ENCODE assay signal across 16 cellular contexts in the genomic region with DNA sequence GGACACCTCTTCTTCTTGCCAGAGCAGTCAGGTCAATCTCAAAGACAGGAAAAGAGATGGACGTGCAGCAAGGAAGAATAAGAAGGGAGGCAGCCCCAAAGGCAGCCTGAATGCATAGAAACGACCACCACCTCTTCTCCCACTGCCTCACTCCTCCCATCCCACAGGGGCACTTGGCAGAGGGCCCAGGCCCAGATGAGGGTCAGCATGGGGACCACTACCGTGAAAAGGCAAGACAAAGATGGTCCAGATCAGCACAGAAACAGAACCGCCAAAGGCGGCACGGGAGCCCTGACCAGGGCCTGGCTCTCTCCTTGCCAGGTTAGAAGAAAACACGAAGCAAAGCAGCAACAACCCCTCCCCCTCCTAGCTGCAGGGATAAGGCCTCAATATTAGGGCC. TPM values are rescaled to one million over a fixed set of nuclear protein-coding genes. Genes with fewer than 3 reads are reported as not detected.
A peak's percentile ranks its signal among the peaks of the same experiment; 100 is the strongest.
DNase-seq lines count a peak whose midpoint lies in the region; ATAC-seq and TF ChIP-seq lines count a peak whose summit lies in the region.
"Had no signal": no experiment of that assay in that cellular context is flagged by ENCODE, and none has a peak within 500 bp of the region (broad histone marks: within the 10 kb centered on the region; RNA-seq: fewer than 3 reads in every experiment).

No MANE protein-coding gene starts in this region.

- H3K27me3 ChIP-seq in CD8-positive, alpha-beta memory T cell (ENCODE audit: insufficient read depth, low read length, poor library complexity, severe bottlenecking), result no peaks in the 10 kb centered on the region
- H3K27me3 ChIP-seq in naive thymus-derived CD4-positive, alpha-beta T cell (ENCODE audit: control insufficient read depth in 2 of 2, insufficient read depth in 2 of 2, low read length in 2 of 2), result no peaks in the 10 kb centered on the region
- H3K27me3 ChIP-seq in osteoblast (ENCODE audit: insufficient read depth, low read length), result no peaks in the 10 kb centered on the region
- no peaks in the 10 kb centered on the region for H3K27me3 ChIP-seq in foreskin keratinocyte

- H3K36me3 ChIP-seq in CD8-positive, alpha-beta memory T cell (ENCODE audit: insufficient read depth, low read length), result peaks cover 7% of the 10 kb centered on the region
- H3K36me3 ChIP-seq in naive thymus-derived CD4-positive, alpha-beta T cell (ENCODE audit: control insufficient read depth in 2 of 3, insufficient read depth in 3 of 3, low read length in 3 of 3), result peaks cover 0 to 69% (median 4%) of the 10 kb centered on the region in 3 experiments
- H3K36me3 ChIP-seq in osteoblast (ENCODE audit: insufficient read depth, low read length), result peaks cover 21% of the 10 kb centered on the region

- CTCF ChIA-PET in CD8-positive, alpha-beta memory T cell (lab: Charles Lee), result interaction anchor here (0.7 kb wide), 1 partner anchor 46 kb away, joined by 3 read pairs; no protein-coding TSS in a partner anchor
- CTCF ChIA-PET in naive thymus-derived CD4-positive, alpha-beta T cell (lab: Charles Lee), result no interaction called here

- no peaks in the 10 kb centered on the region for H3K27me3 Mint-ChIP-seq in CD8-positive, alpha-beta memory T cell
- H3K27me3 Mint-ChIP-seq in activated T-helper 1 cell treated with anti-CD3 and anti-CD28 coated beads, Interleukin-12 subunit alpha, Interleukin-12 subunit beta, Interleukin-2, Interleukin-4 antibody, amounts not matched to agents 30 ng/mL and 10 ng/mL and 1 ng/mL, durations not matched to agents 14 hours and 24 hours and 36 hours (ENCODE audit: insufficient read depth), result no peaks in the 10 kb centered on the region
- no peaks in the 10 kb centered on the region for H3K27me3 Mint-ChIP-seq in naive thymus-derived CD4-positive, alpha-beta T cell

- H2AFZ ChIP-seq in osteoblast (ENCODE audit: low read length), result no peak overlapping the region

- H3K4me3 ChIP-seq in CD8-positive, alpha-beta memory T cell (ENCODE audit: low read length), result no peak overlapping the region
- H3K4me3 ChIP-seq in naive thymus-derived CD4-positive, alpha-beta T cell (ENCODE audit: low read length), result no peak overlapping the region
- no peak overlapping the region for H3K4me3 ChIP-seq in osteoblast (ENCODE audit: insufficient read depth, low read length)

- H3K9me3 Mint-ChIP-seq in CD8-positive, alpha-beta memory T cell, result peaks cover 0 to 4% (median 0%) of the 10 kb centered on the region in 5 donors
- H3K9me3 Mint-ChIP-seq in activated T-helper 1 cell treated with anti-CD3 and anti-CD28 coated beads, Interleukin-12 subunit alpha, Interleukin-12 subunit beta, Interleukin-2, Interleukin-4 antibody, amounts not matched to agents 30 ng/mL and 10 ng/mL and 1 ng/mL, durations not matched to agents 14 hours and 24 hours and 36 hours, result no peaks in the 10 kb centered on the region
- H3K9me3 Mint-ChIP-seq in naive thymus-derived CD4-positive, alpha-beta T cell, result peaks cover 0 to 2% (median 0%) of the 10 kb centered on the region in 11 donors
- H3K9me3 Mint-ChIP-seq: H9 had no signal

- H3K27ac Mint-ChIP-seq in CD8-positive, alpha-beta memory T cell, result peak overlapping the region in 7 of 8 donors; percentile 25 to 95 (median 59)
- H3K27ac Mint-ChIP-seq in activated T-helper 1 cell treated with anti-CD3 and anti-CD28 coated beads, Interleukin-12 subunit alpha, Interleukin-12 subunit beta, Interleukin-2, Interleukin-4 antibody, amounts not matched to agents 30 ng/mL and 10 ng/mL and 1 ng/mL, durations not matched to agents 14 hours and 24 hours and 36 hours, result no peak overlapping the region
- peak overlapping the region; percentile 64 to 91 (median 86) for H3K27ac Mint-ChIP-seq in naive thymus-derived CD4-positive, alpha-beta T cell

- POLR2A ChIA-PET in CD8-positive, alpha-beta memory T cell (lab: Charles Lee), result interaction anchor here (1.5 kb wide), 1 partner anchor 41 kb away, joined by 3 read pairs; a partner anchor contains a TSS
- POLR2A ChIA-PET in naive thymus-derived CD4-positive, alpha-beta T cell (lab: Charles Lee), result interaction anchor here (0.6 to 1.5 kb wide), 5 partner anchors 14 to 371 kb away, joined by 3 to 7 read pairs (median 3); a partner anchor contains a TSS

- no peak overlapping the region for H3K27ac ChIP-seq in CD8-positive, alpha-beta memory T cell (ENCODE audit: low read depth, low read length)
- no peak overlapping the region for H3K27ac ChIP-seq in naive thymus-derived CD4-positive, alpha-beta T cell (ENCODE audit: low read depth, low read length)
- H3K27ac ChIP-seq in osteoblast (ENCODE audit: low read depth, low read length) (no peak overlapping the region), foreskin keratinocyte (no peak overlapping the region)

- H3K4me2 ChIP-seq in osteoblast (ENCODE audit: insufficient read depth, low read length), result no peak overlapping the region

- H3K9me3 ChIP-seq in CD8-positive, alpha-beta memory T cell (ENCODE audit: low read length), result no peaks in the 10 kb centered on the region
- no peaks in the 10 kb centered on the region for H3K9me3 ChIP-seq in naive thymus-derived CD4-positive, alpha-beta T cell (ENCODE audit: control insufficient read depth in 2 of 3, low read length in 3 of 3)
- H3K9me3 ChIP-seq in osteoblast (ENCODE audit: low read depth, low read length), result no peaks in the 10 kb centered on the region

- ATAC-seq in naive thymus-derived CD4-positive, alpha-beta T cell, result no peak
- no peak for ATAC-seq in HG03432 (IDR thresholded peaks at IDR 0.05; ENCODE audit: unreplicated experiment)
- ATAC-seq in foreskin keratinocyte, result no peak
- no peak for ATAC-seq in HG02763 (IDR thresholded peaks at IDR 0.05; ENCODE audit: unreplicated experiment)

- no peak for DNase-seq in CD8-positive, alpha-beta memory T cell
- no peak for DNase-seq in activated T-helper 1 cell treated with anti-CD3 and anti-CD28 coated beads, Interleukin-12 subunit alpha, Interleukin-12 subunit beta, Interleukin-2, Interleukin-4 antibody, amounts not matched to agents 30 ng/mL and 10 ng/mL and 1 ng/mL, durations not matched to agents 14 hours and 24 hours and 36 hours (ENCODE audit: low spot score)
- no peak for DNase-seq in naive thymus-derived CD4-positive, alpha-beta T cell
- DNase-seq in osteoblast (ENCODE audit: insufficient read length, low spot score, missing footprints) (peak; percentile 55), foreskin keratinocyte (no peak)
- DNase-seq: DMS79, KBM-7, MV-4-11, NCI-H1417, NCI-H1930, NCI-H2171, NCI-H446, SHP77 treated with DMSO at 0.1 percent for 48 hours had no signal

- peaks cover 20 to 28% (median 22%) of the 10 kb centered on the region in 3 donors for H3K4me1 Mint-ChIP-seq in CD8-positive, alpha-beta memory T cell
- peaks cover 30% of the 10 kb centered on the region for H3K4me1 Mint-ChIP-seq in activated T-helper 1 cell treated with anti-CD3 and anti-CD28 coated beads, Interleukin-12 subunit alpha, Interleukin-12 subunit beta, Interleukin-2, Interleukin-4 antibody, amounts not matched to agents 30 ng/mL and 10 ng/mL and 1 ng/mL, durations not matched to agents 14 hours and 24 hours and 36 hours (ENCODE audit: low read depth)
- H3K4me1 Mint-ChIP-seq in naive thymus-derived CD4-positive, alpha-beta T cell, result peaks cover 23 to 33% (median 27%) of the 10 kb centered on the region in 7 donors

- no peaks in the 10 kb centered on the region for H4K20me1 ChIP-seq in osteoblast (ENCODE audit: insufficient read depth, low read length)

- H3K4me1 ChIP-seq in CD8-positive, alpha-beta memory T cell (ENCODE audit: insufficient read depth, low read length), result peaks cover 18% of the 10 kb centered on the region
- peaks cover 15 to 19% of the 10 kb centered on the region in 2 donors for H3K4me1 ChIP-seq in naive thymus-derived CD4-positive, alpha-beta T cell (ENCODE audit: control insufficient read depth in 2 of 2, insufficient read depth in 2 of 2, low read length in 2 of 2)
- H3K4me1 ChIP-seq in osteoblast (ENCODE audit: insufficient read depth, low read length) (peaks cover 25% of the 10 kb centered on the region), foreskin keratinocyte (no peaks in the 10 kb centered on the region)

- no peak for TF ChIP-seq CTCF in osteoblast (IDR thresholded peaks at IDR 0.05; ENCODE audit: extremely low read depth, low read depth, low read length)
- TF ChIP-seq CTCF in foreskin keratinocyte (conservative IDR thresholded peaks at IDR 0.05), result no peak

- intact Hi-C loops in activated T-helper 1 cell treated with anti-CD3 and anti-CD28 coated beads, Interleukin-12 subunit alpha, Interleukin-12 subunit beta, Interleukin-2, Interleukin-4 antibody, amounts not matched to agents 30 ng/mL and 10 ng/mL and 1 ng/mL, durations not matched to agents 14 hours and 24 hours and 36 hours (cut with micrococcal nuclease), result no loop called here
- intact Hi-C loops in naive thymus-derived CD4-positive, alpha-beta T cell (cut with micrococcal nuclease), result loop anchor here in 1 of 2 donors (5.0 kb wide), 1 partner anchor 316 kb away; a partner anchor contains a TSS

- peak overlapping the region in 2 of 7 donors; percentile 46 to 83 for H3K4me3 Mint-ChIP-seq in CD8-positive, alpha-beta memory T cell
- H3K4me3 Mint-ChIP-seq in activated T-helper 1 cell treated with anti-CD3 and anti-CD28 coated beads, Interleukin-12 subunit alpha, Interleukin-12 subunit beta, Interleukin-2, Interleukin-4 antibody, amounts not matched to agents 30 ng/mL and 10 ng/mL and 1 ng/mL, durations not matched to agents 14 hours and 24 hours and 36 hours, result peak overlapping the region; percentile 71
- peak overlapping the region in 2 of 10 donors; percentile 39 to 62 for H3K4me3 Mint-ChIP-seq in naive thymus-derived CD4-positive, alpha-beta T cell

- peaks cover 0 to 72% (median 13%) of the 10 kb centered on the region in 3 donors for H3K36me3 Mint-ChIP-seq in CD8-positive, alpha-beta memory T cell
- H3K36me3 Mint-ChIP-seq in activated T-helper 1 cell treated with anti-CD3 and anti-CD28 coated beads, Interleukin-12 subunit alpha, Interleukin-12 subunit beta, Interleukin-2, Interleukin-4 antibody, amounts not matched to agents 30 ng/mL and 10 ng/mL and 1 ng/mL, durations not matched to agents 14 hours and 24 hours and 36 hours (ENCODE audit: low read depth), result peaks cover 33% of the 10 kb centered on the region
- H3K36me3 Mint-ChIP-seq in naive thymus-derived CD4-positive, alpha-beta T cell, result peaks cover 0 to 50% (median 27%) of the 10 kb centered on the region in 5 donors

- H3K79me2 ChIP-seq in osteoblast (ENCODE audit: insufficient read depth, low read length), result peaks cover 20% of the 10 kb centered on the region

RNA-seq across cellular contexts. Expression of a gene that starts 1.9 kb away (rescaled TPM):
- total RNA-seq in CD8-positive, alpha-beta memory T cell, result 10 to 100 TPM; 39.8 to 43.9 TPM
- 25.3 TPM for polyA plus RNA-seq in CD8-positive, alpha-beta memory T cell
- total RNA-seq in activated T-helper 1 cell treated with anti-CD3 and anti-CD28 coated beads, Interleukin-12 subunit alpha, Interleukin-12 subunit beta, Interleukin-2, Interleukin-4 antibody, amounts not matched to agents 30 ng/mL and 10 ng/mL and 1 ng/mL, durations not matched to agents 14 hours and 24 hours and 36 hours, result 51.7 and 53.2 TPM in 2 replicates
- 100 to 1,000 TPM in 3 of 5 experiments, 10 to 100 TPM in 2; 74.2 to 117 (median 104) TPM for total RNA-seq in naive thymus-derived CD4-positive, alpha-beta T cell
- 10 to 100 TPM; 23.1 to 34.3 TPM for polyA plus RNA-seq in naive thymus-derived CD4-positive, alpha-beta T cell
- total RNA-seq in osteoblast, result 30.4 and 35.8 TPM in 2 replicates
- 10.0 and 10.2 TPM in 2 replicates for total RNA-seq in foreskin keratinocyte
- 8.2 and 8.8 TPM in 2 replicates for polyA plus RNA-seq in foreskin keratinocyte

RNA-seq across cellular contexts. Expression of a gene that starts 27.9 kb away (rescaled TPM):
- 10 to 100 TPM; 54.3 to 57.6 TPM for total RNA-seq in CD8-positive, alpha-beta memory T cell
- 26.0 TPM for polyA plus RNA-seq in CD8-positive, alpha-beta memory T cell
- total RNA-seq in activated T-helper 1 cell treated with anti-CD3 and anti-CD28 coated beads, Interleukin-12 subunit alpha, Interleukin-12 subunit beta, Interleukin-2, Interleukin-4 antibody, amounts not matched to agents 30 ng/mL and 10 ng/mL and 1 ng/mL, durations not matched to agents 14 hours and 24 hours and 36 hours, result 54.2 and 56.3 TPM in 2 replicates
- 100 to 1,000 TPM in 1 of 5 experiments, 10 to 100 TPM in 4; 70.9 to 102 (median 83.2) TPM for total RNA-seq in naive thymus-derived CD4-positive, alpha-beta T cell
- polyA plus RNA-seq in naive thymus-derived CD4-positive, alpha-beta T cell, result 10 to 100 TPM in 1 of 2 donors, 1 to 10 TPM in 1; 9.9 to 27.9 TPM
- 63.1 and 76.7 TPM in 2 replicates for total RNA-seq in osteoblast
- 41.7 and 41.8 TPM in 2 replicates for total RNA-seq in foreskin keratinocyte
- polyA plus RNA-seq in foreskin keratinocyte, result 38.8 and 44.9 TPM in 2 replicates

RNA-seq across cellular contexts. Expression of a gene that starts 31.5 kb away (rescaled TPM):
- 10 to 100 TPM; 35.8 to 37.2 TPM for total RNA-seq in CD8-positive, alpha-beta memory T cell
- polyA plus RNA-seq in CD8-positive, alpha-beta memory T cell, result 52.6 TPM
- 30.9 and 33.5 TPM in 2 replicates for total RNA-seq in activated T-helper 1 cell treated with anti-CD3 and anti-CD28 coated beads, Interleukin-12 subunit alpha, Interleukin-12 subunit beta, Interleukin-2, Interleukin-4 antibody, amounts not matched to agents 30 ng/mL and 10 ng/mL and 1 ng/mL, durations not matched to agents 14 hours and 24 hours and 36 hours
- total RNA-seq in naive thymus-derived CD4-positive, alpha-beta T cell, result 10 to 100 TPM in 3 of 5 experiments, 1 to 10 TPM in 2; 5.6 to 31.4 (median 14.9) TPM
- polyA plus RNA-seq in naive thymus-derived CD4-positive, alpha-beta T cell, result 10 to 100 TPM; 40.5 to 49.6 TPM
- total RNA-seq in osteoblast (11.2 and 12.7 TPM in 2 replicates), foreskin keratinocyte (56.7 and 58.9 TPM in 2 replicates)
- 92.7 and 96.6 TPM in 2 replicates for polyA plus RNA-seq in foreskin keratinocyte
